1 cellular context compared by ENCODE assay signal in genomic region chr17:42311240-42312034, GRCh38.
TF ChIP-seq lines count a peak whose summit lies in the region.

No MANE protein-coding gene starts in this region.

TF ChIP-seq in HepG2, 621 proteins besides CTCF, POLR2A, EP300 and RAD21 (continued from another document and continues in another):
- TF ChIP-seq AKNA (CRISPR knock-in tag; IDR thresholded peaks at IDR 0.05; ENCODE audit: borderline replicate concordance) (no peak), NR2F2 (IDR thresholded peaks at IDR 0.05; ENCODE audit: borderline replicate concordance, low read depth) (no peak), ARID2 (CRISPR knock-in tag; IDR thresholded peaks at IDR 0.05; ENCODE audit: borderline replicate concordance) (no peak), U2AF2 (IDR thresholded peaks at IDR 0.05; ENCODE audit: low read depth, low read length) (no peak), KDM5A (IDR thresholded peaks at IDR 0.05; ENCODE audit: borderline replicate concordance, low read length) (no peak), GATA4 (IDR thresholded peaks at IDR 0.05; ENCODE audit: borderline replicate concordance, low read depth) (no peak), SRF (IDR thresholded peaks at IDR 0.05; ENCODE audit: low read depth, low read length) (no peak), ZNF790 (CRISPR knock-in tag; IDR thresholded peaks at IDR 0.05; ENCODE audit: borderline replicate concordance) (no peak), WIZ (CRISPR knock-in tag; IDR thresholded peaks at IDR 0.05) (0 out of 2 replicates have a peak, but pooled peaks have one; percentile 3), ZSCAN31 (CRISPR knock-in tag; IDR thresholded peaks at IDR 0.05; ENCODE audit: low read depth) (no peak), NRL (CRISPR knock-in tag; IDR thresholded peaks at IDR 0.05; ENCODE audit: borderline replicate concordance) (no peak), MXI1 (IDR thresholded peaks at IDR 0.05; ENCODE audit: borderline replicate concordance, low read depth, low read length) (peak; percentile 85; the same call in 1 of the 3 replicates), PRMT3 (CRISPR knock-in tag; IDR thresholded peaks at IDR 0.05; ENCODE audit: borderline replicate concordance, low read depth) (no peak), RFXAP (CRISPR knock-in tag; IDR thresholded peaks at IDR 0.05; ENCODE audit: borderline replicate concordance) (peak; percentile 54; the same call in 1 of the 2 replicates), ZNF333 (CRISPR knock-in tag; IDR thresholded peaks at IDR 0.05; ENCODE audit: borderline replicate concordance) (peak; percentile 82; the same call in 1 of the 2 replicates), HOXA9 (CRISPR knock-in tag; IDR thresholded peaks at IDR 0.05; ENCODE audit: borderline replicate concordance) (no peak), TCF7L2 (IDR thresholded peaks at IDR 0.05; ENCODE audit: low read depth, low read length) (no peak), ZNF317 (CRISPR knock-in tag; IDR thresholded peaks at IDR 0.05) (peak; percentile 81; the same call in 1 of the 2 replicates), ZMYM4 (CRISPR knock-in tag; IDR thresholded peaks at IDR 0.05) (peak; percentile 77), TAF1 (CRISPR knock-in tag; IDR thresholded peaks at IDR 0.05) (peak; percentile 59; the same call in 1 of the 2 replicates), ZNF557 (CRISPR knock-in tag; IDR thresholded peaks at IDR 0.05) (peak; percentile 73; the same call in 1 of the 2 replicates), KAT7 (CRISPR knock-in tag; IDR thresholded peaks at IDR 0.05; ENCODE audit: borderline replicate concordance) (peak; percentile 46; the same call in 1 of the 2 replicates), ZSCAN22 (CRISPR knock-in tag; IDR thresholded peaks at IDR 0.05) (no peak), ZNF558 (CRISPR knock-in tag; IDR thresholded peaks at IDR 0.05; ENCODE audit: borderline replicate concordance) (no peak), ZNF446 (CRISPR knock-in tag; IDR thresholded peaks at IDR 0.05) (peak; percentile 63; the same call in 1 of the 2 replicates), HNRNPUL1 (IDR thresholded peaks at IDR 0.05; ENCODE audit: low read depth, low read length) (no peak), ZNF678 (CRISPR knock-in tag; IDR thresholded peaks at IDR 0.05) (no peak), ZNF34 (CRISPR knock-in tag; IDR thresholded peaks at IDR 0.05; ENCODE audit: borderline replicate concordance) (no peak), THAP8 (CRISPR knock-in tag; IDR thresholded peaks at IDR 0.05; ENCODE audit: borderline replicate concordance) (no peak), ZFP90 (CRISPR knock-in tag; IDR thresholded peaks at IDR 0.05; ENCODE audit: borderline replicate concordance) (no peak; the same call in none of the 2 replicates), SUZ12 (IDR thresholded peaks at IDR 0.05; ENCODE audit: low read depth, low read length) (no peak), ZNF768 (CRISPR knock-in tag; IDR thresholded peaks at IDR 0.05) (0 out of 2 replicates have a peak, but pooled peaks have one; percentile 21), ZNF362 (CRISPR knock-in tag; IDR thresholded peaks at IDR 0.05; ENCODE audit: borderline replicate concordance) (peak; percentile 44; the same call in 1 of the 2 replicates)
- TF ChIP-seq, protein P1, sequence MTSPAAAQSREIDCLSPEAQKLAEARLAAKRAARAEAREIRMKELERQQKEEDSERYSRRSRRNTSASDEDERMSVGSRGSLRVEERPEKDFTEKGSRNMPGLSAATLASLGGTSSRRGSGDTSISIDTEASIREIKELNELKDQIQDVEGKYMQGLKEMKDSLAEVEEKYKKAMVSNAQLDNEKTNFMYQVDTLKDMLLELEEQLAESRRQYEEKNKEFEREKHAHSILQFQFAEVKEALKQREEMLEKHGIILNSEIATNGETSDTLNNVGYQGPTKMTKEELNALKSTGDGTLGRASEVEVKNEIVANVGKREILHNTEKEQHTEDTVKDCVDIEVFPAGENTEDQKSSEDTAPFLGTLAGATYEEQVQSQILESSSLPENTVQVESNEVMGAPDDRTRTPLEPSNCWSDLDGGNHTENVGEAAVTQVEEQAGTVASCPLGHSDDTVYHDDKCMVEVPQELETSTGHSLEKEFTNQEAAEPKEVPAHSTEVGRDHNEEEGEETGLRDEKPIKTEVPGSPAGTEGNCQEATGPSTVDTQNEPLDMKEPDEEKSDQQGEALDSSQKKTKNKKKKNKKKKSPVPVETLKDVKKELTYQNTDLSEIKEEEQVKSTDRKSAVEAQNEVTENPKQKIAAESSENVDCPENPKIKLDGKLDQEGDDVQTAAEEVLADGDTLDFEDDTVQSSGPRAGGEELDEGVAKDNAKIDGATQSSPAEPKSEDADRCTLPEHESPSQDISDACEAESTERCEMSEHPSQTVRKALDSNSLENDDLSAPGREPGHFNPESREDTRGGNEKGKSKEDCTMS (CRISPR knock-in tag; conservative IDR thresholded peaks at IDR 0.05), result 0 out of 2 replicates have a peak, but pooled peaks have one; percentile 37
- TF ChIP-seq, protein P2, sequence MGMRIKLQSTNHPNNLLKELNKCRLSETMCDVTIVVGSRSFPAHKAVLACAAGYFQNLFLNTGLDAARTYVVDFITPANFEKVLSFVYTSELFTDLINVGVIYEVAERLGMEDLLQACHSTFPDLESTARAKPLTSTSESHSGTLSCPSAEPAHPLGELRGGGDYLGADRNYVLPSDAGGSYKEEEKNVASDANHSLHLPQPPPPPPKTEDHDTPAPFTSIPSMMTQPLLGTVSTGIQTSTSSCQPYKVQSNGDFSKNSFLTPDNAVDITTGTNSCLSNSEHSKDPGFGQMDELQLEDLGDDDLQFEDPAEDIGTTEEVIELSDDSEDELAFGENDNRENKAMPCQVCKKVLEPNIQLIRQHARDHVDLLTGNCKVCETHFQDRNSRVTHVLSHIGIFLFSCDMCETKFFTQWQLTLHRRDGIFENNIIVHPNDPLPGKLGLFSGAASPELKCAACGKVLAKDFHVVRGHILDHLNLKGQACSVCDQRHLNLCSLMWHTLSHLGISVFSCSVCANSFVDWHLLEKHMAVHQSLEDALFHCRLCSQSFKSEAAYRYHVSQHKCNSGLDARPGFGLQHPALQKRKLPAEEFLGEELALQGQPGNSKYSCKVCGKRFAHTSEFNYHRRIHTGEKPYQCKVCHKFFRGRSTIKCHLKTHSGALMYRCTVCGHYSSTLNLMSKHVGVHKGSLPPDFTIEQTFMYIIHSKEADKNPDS (CRISPR knock-in tag; IDR thresholded peaks at IDR 0.05), result no peak
- TF ChIP-seq, protein P3, sequence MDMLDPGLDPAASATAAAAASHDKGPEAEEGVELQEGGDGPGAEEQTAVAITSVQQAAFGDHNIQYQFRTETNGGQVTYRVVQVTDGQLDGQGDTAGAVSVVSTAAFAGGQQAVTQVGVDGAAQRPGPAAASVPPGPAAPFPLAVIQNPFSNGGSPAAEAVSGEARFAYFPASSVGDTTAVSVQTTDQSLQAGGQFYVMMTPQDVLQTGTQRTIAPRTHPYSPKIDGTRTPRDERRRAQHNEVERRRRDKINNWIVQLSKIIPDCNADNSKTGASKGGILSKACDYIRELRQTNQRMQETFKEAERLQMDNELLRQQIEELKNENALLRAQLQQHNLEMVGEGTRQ (IDR thresholded peaks at IDR 0.05; ENCODE audit: low read depth, low read length), result no peak
- TF ChIP-seq, protein P3 (CRISPR knock-in tag; IDR thresholded peaks at IDR 0.05; ENCODE audit: borderline replicate concordance), result no peak
- TF ChIP-seq, protein P4, sequence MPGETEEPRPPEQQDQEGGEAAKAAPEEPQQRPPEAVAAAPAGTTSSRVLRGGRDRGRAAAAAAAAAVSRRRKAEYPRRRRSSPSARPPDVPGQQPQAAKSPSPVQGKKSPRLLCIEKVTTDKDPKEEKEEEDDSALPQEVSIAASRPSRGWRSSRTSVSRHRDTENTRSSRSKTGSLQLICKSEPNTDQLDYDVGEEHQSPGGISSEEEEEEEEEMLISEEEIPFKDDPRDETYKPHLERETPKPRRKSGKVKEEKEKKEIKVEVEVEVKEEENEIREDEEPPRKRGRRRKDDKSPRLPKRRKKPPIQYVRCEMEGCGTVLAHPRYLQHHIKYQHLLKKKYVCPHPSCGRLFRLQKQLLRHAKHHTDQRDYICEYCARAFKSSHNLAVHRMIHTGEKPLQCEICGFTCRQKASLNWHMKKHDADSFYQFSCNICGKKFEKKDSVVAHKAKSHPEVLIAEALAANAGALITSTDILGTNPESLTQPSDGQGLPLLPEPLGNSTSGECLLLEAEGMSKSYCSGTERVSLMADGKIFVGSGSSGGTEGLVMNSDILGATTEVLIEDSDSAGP (CRISPR knock-in tag; IDR thresholded peaks at IDR 0.05; ENCODE audit: borderline replicate concordance), result no peak; the same call in 1 of the 2 replicates
- TF ChIP-seq, protein P5, sequence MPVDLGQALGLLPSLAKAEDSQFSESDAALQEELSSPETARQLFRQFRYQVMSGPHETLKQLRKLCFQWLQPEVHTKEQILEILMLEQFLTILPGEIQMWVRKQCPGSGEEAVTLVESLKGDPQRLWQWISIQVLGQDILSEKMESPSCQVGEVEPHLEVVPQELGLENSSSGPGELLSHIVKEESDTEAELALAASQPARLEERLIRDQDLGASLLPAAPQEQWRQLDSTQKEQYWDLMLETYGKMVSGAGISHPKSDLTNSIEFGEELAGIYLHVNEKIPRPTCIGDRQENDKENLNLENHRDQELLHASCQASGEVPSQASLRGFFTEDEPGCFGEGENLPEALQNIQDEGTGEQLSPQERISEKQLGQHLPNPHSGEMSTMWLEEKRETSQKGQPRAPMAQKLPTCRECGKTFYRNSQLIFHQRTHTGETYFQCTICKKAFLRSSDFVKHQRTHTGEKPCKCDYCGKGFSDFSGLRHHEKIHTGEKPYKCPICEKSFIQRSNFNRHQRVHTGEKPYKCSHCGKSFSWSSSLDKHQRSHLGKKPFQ (CRISPR knock-in tag; IDR thresholded peaks at IDR 0.05; ENCODE audit: insufficient replicate concordance), result no peak
- TF ChIP-seq, protein P6, sequence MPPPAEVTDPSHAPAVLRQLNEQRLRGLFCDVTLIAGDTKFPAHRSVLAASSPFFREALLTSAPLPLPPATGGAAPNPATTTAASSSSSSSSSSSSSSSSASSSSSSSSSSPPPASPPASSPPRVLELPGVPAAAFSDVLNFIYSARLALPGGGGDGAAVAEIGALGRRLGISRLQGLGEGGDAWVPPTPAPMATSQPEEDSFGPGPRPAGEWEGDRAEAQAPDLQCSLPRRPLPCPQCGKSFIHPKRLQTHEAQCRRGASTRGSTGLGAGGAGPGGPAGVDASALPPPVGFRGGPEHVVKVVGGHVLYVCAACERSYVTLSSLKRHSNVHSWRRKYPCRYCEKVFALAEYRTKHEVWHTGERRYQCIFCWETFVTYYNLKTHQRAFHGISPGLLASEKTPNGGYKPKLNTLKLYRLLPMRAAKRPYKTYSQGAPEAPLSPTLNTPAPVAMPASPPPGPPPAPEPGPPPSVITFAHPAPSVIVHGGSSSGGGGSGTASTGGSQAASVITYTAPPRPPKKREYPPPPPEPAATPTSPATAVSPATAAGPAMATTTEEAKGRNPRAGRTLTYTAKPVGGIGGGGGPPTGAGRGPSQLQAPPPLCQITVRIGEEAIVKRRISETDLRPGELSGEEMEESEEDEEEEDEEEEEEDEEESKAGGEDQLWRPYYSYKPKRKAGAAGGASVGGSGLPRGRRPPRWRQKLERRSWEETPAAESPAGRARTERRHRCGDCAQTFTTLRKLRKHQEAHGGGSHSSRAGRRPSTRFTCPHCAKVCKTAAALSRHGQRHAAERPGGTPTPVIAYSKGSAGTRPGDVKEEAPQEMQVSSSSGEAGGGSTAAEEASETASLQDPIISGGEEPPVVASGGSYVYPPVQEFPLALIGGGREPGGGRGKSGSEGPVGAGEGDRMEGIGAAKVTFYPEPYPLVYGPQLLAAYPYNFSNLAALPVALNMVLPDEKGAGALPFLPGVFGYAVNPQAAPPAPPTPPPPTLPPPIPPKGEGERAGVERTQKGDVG (CRISPR knock-in tag; IDR thresholded peaks at IDR 0.05; ENCODE audit: borderline replicate concordance), result no peak
